Comparison of ENCODE assay signal across 16 cellular contexts in the genomic region with DNA sequence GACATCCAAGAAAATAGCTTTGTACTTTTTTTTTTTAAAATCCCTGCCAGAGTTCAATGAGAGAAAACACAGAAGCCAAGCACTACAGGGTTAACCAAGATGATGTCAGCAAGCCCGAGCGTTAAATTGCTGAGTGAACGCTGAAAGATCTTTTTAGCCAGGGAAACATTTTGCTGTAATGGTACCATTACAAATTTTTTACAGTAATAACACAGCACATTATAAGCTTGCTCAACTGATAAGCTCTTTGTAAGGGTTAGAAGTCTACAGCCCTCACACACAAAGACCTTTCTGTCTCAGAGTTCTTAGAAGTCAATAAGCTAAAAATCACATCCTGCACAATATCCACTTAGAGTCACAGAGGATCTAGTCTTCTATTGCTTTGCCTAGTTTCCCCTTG. TPM values are rescaled to one million over a fixed set of nuclear protein-coding genes. Genes with fewer than 3 reads are reported as not detected.
DNase-seq lines count a peak whose midpoint lies in the region; ATAC-seq and TF ChIP-seq lines count a peak whose summit lies in the region.
"Had no signal": no experiment of that assay in that cellular context is flagged by ENCODE, and none has a peak within 500 bp of the region (broad histone marks: within the 10 kb centered on the region; RNA-seq: fewer than 3 reads in every experiment).

No MANE protein-coding gene starts in this region.

- H3K36me3 Mint-ChIP-seq in nephron (ENCODE audit: low read depth): peaks cover 52% of the 10 kb centered on the region

- peaks cover 9% of the 10 kb centered on the region; the same call in 1 of the 2 replicates for H3F3A ChIP-seq in GM23248 (ENCODE audit: insufficient read depth)

- DNase-seq in GM23248 (no peak), RPMI7951 (ENCODE audit: low read depth) (peak; percentile 50), amniotic stem cell (lab: John Stamatoyannopoulos, UW) (no peak), occipital lobe (lab: John Stamatoyannopoulos, UW) (no peak)
- DNase-seq: activated T-cell treated with anti-CD3 and anti-CD28 coated beads, Interleukin-2, amount 50 U/mL, for 4 hours; BE2C; DMS153; effector memory CD4-positive, alpha-beta T cell; NCI-H187 treated with DMSO at 0.1 percent for 48 hours; Peyer's patch; stomach; T-cell had no signal

- H3K4me1 ChIP-seq in GM23248 (ENCODE audit: insufficient read depth): peaks cover 8% of the 10 kb centered on the region; the same call in 1 of the 2 replicates
- no peaks in the 10 kb centered on the region for H3K4me1 ChIP-seq in endocrine pancreas (ENCODE audit: control insufficient read depth, insufficient read depth, low read length)
- H3K4me1 ChIP-seq: parathyroid adenoma had no signal

- no peak overlapping the region for H3K4me3 Mint-ChIP-seq in nephron
- H3K4me3 Mint-ChIP-seq: activated T-cell treated with anti-CD3 and anti-CD28 coated beads, Interleukin-2, amount 50 U/mL, for 4 hours; T-cell had no signal

- H3K9me3 ChIP-seq in GM23248 (ENCODE audit: low read depth) (no peaks in the 10 kb centered on the region), endocrine pancreas (ENCODE audit: control insufficient read depth, low read length) (no peaks in the 10 kb centered on the region)
- H3K9me3 ChIP-seq: BE2C, Peyer's patch, stomach had no signal

- peaks cover 47% of the 10 kb centered on the region for H3K4me1 Mint-ChIP-seq in nephron

- H3K4me3 ChIP-seq in GM23248: no peak overlapping the region
- no peak overlapping the region for H3K4me3 ChIP-seq in endocrine pancreas (ENCODE audit: control insufficient read depth, insufficient read depth, low read length)
- H3K4me3 ChIP-seq: Peyer's patch, stomach had no signal

- H3K27me3 ChIP-seq in GM23248 (replicated peaks; ENCODE audit: insufficient read depth) (no peaks in the 10 kb centered on the region), endocrine pancreas (ENCODE audit: control insufficient read depth, insufficient read depth, low read length) (no peaks in the 10 kb centered on the region)
- H3K27me3 ChIP-seq: BE2C, Peyer's patch, stomach had no signal

- H3K9ac ChIP-seq in GM23248: no peak overlapping the region
- H3K9ac ChIP-seq in endocrine pancreas (ENCODE audit: control insufficient read depth, insufficient read depth, low read length): peak overlapping the region; percentile 2
- H3K9ac ChIP-seq: parathyroid adenoma had no signal

- H3K27ac Mint-ChIP-seq in nephron: peak overlapping the region; percentile 72 to 84 (median 75)
- H3K27ac Mint-ChIP-seq: T-cell had no signal

- H3K4me2 ChIP-seq in GM23248 (ENCODE audit: unreplicated experiment): no peak overlapping the region

- no peak for TF ChIP-seq CTCF in nephron (IDR thresholded peaks at IDR 0.05; ENCODE audit: unreplicated experiment in 3 of 3)

- H3K27me3 Mint-ChIP-seq in nephron (ENCODE audit: low read depth): no peaks in the 10 kb centered on the region
- H3K27me3 Mint-ChIP-seq: T-cell had no signal

- no peaks in the 10 kb centered on the region for H3K9me3 Mint-ChIP-seq in nephron
- H3K9me3 Mint-ChIP-seq: activated T-cell treated with anti-CD3 and anti-CD28 coated beads, Interleukin-2, amount 50 U/mL, for 4 hours; T-cell had no signal

- ATAC-seq in HG03520 (IDR thresholded peaks at IDR 0.05; ENCODE audit: unreplicated experiment): no peak
- ATAC-seq: T-cell had no signal

- H3K79me2 ChIP-seq in GM23248 (ENCODE audit: insufficient read depth): peaks cover 100% of the 10 kb centered on the region

- in situ Hi-C loops in GM23248 (cut with MboI): no loop called here

- peak overlapping the region; percentile 25; the same call in 1 of the 2 replicates for H3K27ac ChIP-seq in GM23248
- H3K27ac ChIP-seq: parathyroid adenoma, Peyer's patch had no signal

- 11 to 15% methylated on average over 3 of the region's 3 CpGs for WGBS in GM23248 (ENCODE audit: low coverage in 1 of 2, low lambda C conversion rate in 2 of 2, missing lambda C conversion rate in 2 of 2), 2 experiments

- H3K9me2 ChIP-seq in GM23248 (ENCODE audit: insufficient read depth): no peaks in the 10 kb centered on the region

- H2AFZ ChIP-seq in GM23248: no peak overlapping the region
- H2AFZ ChIP-seq: parathyroid adenoma had no signal

- peaks cover 3% of the 10 kb centered on the region; the same call in 1 of the 2 replicates for H4K20me1 ChIP-seq in GM23248 (ENCODE audit: insufficient read depth)

- H3K36me3 ChIP-seq in GM23248 (ENCODE audit: low read depth): no peaks in the 10 kb centered on the region
- no peaks in the 10 kb centered on the region for H3K36me3 ChIP-seq in endocrine pancreas (ENCODE audit: control insufficient read depth, insufficient read depth, low read length)
- H3K36me3 ChIP-seq: Peyer's patch, stomach had no signal

RNA-seq across cellular contexts. Expression of a gene that starts 30.0 kb away (rescaled TPM):
- 29.8 and 31.3 TPM in 2 replicates for total RNA-seq in GM23248 (2014; rRNA removed; shearing (Covaris generic))
- 4.8 and 5.2 TPM in 2 replicates for polyA plus RNA-seq in GM23248 (2016; fragmentation: Nextera tagmentation; extraction: Ambion mirVana)
- total RNA-seq in RPMI7951 (2014; rRNA removed; shearing (Covaris generic)): 37.7 and 41.5 TPM in 2 replicates
- 23.9 TPM for total RNA-seq in occipital lobe

RNA-seq across cellular contexts. Expression of a gene that starts 55.4 kb away (rescaled TPM):
- total RNA-seq in GM23248 (2014; rRNA removed; shearing (Covaris generic)): 98.7 and 98.9 TPM in 2 replicates
- 142 TPM in 2 replicates for polyA plus RNA-seq in GM23248 (2016; fragmentation: Nextera tagmentation; extraction: Ambion mirVana)
- 111 and 145 TPM in 2 replicates for total RNA-seq in RPMI7951 (2014; rRNA removed; shearing (Covaris generic))
- 40.1 TPM for total RNA-seq in occipital lobe
